11 cellular contexts compared by ENCODE assay signal in the genomic region with DNA sequence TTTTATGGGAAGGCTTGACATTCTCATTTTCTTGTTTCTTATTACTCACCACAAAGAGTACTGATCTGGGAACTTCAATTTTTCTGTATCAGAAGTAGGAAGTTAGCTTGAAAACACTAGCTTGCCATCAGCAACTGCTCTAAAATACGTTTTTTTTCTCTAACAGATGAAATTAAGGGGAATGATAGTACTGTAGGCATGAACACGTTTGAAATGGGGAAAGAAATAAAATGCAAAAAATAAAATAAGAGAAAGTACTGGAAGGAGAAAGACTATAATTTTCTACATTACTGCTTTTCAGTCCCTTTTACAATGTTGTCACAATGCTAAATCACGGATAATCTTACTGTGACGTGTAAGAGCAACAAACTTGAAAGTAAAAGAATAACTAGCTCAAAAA. TPM values are rescaled to one million over a fixed set of nuclear protein-coding genes. Genes with fewer than 3 reads are reported as not detected.
DNase-seq lines count a peak whose midpoint lies in the region; ATAC-seq, FAIRE-seq and TF ChIP-seq lines count a peak whose summit lies in the region.
"Had no signal": no experiment of that assay in that cellular context is flagged by ENCODE, and none has a peak within 500 bp of the region (broad histone marks: within the 10 kb centered on the region; RNA-seq: fewer than 3 reads in every experiment).

No MANE protein-coding gene starts in this region.

- ATAC-seq in naive thymus-derived CD8-positive, alpha-beta T cell = no peak
- ATAC-seq in HG02840 (IDR thresholded peaks at IDR 0.05; ENCODE audit: low FRiP score, unreplicated experiment) = no peak

- H3K27me3 Mint-ChIP-seq in CD4-positive, alpha-beta memory T cell = no peaks in the 10 kb centered on the region
- H3K27me3 Mint-ChIP-seq in HFFc6 (ENCODE audit: insufficient read depth) (peaks cover 3% of the 10 kb centered on the region; the same call in 1 of the 2 replicates), astrocyte (ENCODE audit: low read depth, unreplicated experiment) (no peaks in the 10 kb centered on the region)
- H3K27me3 Mint-ChIP-seq in naive thymus-derived CD8-positive, alpha-beta T cell = no peaks in the 10 kb centered on the region

- intact Hi-C loops in CD4-positive, alpha-beta memory T cell (cut with micrococcal nuclease) = loop anchor here (5.0 to 10.0 kb wide), 2 partner anchors 128 to 189 kb away; partner anchors contain the start of gene TBC1D8B

- H2AFZ ChIP-seq in astrocyte (ENCODE audit: low read depth, low read length) = peak overlapping the region; percentile 79

- H3K36me3 Mint-ChIP-seq in CD4-positive, alpha-beta memory T cell = peaks cover 0 to 3% of the 10 kb centered on the region in 2 donors
- H3K36me3 Mint-ChIP-seq in HFFc6 (ENCODE audit: low read depth) = no peaks in the 10 kb centered on the region
- no peaks in the 10 kb centered on the region for H3K36me3 Mint-ChIP-seq in astrocyte (ENCODE audit: low read depth, unreplicated experiment)
- no peaks in the 10 kb centered on the region for H3K36me3 Mint-ChIP-seq in naive thymus-derived CD8-positive, alpha-beta T cell

- POLR2A ChIA-PET in CD4-positive, alpha-beta memory T cell (lab: Charles Lee; ENCODE audit: partially characterized antibody) = no interaction called here
- POLR2A ChIA-PET in naive thymus-derived CD8-positive, alpha-beta T cell (lab: Charles Lee) = no interaction called here

- no peak for DNase-seq in CD4-positive, alpha-beta memory T cell
- DNase-seq in HFFc6 (no peak), astrocyte (ENCODE audit: low read depth) (no peak), DMS79 (lab: John Stamatoyannopoulos, UW) (no peak), GM03348 (ENCODE audit: low spot score) (no peak), HuH-7.5 (ENCODE audit: low spot score) (no peak)
- no peak for DNase-seq in naive thymus-derived CD8-positive, alpha-beta T cell
- DNase-seq: DMS 273 treated with DMSO at 0.1 percent for 48 hours, NCI-H446 treated with DMSO at 0.1 percent for 48 hours had no signal

- peak overlapping the region; percentile 83 for H3K9ac ChIP-seq in astrocyte (ENCODE audit: low read length)

- peak overlapping the region; percentile 84 to 96 (median 93) for H3K4me3 Mint-ChIP-seq in CD4-positive, alpha-beta memory T cell
- H3K4me3 Mint-ChIP-seq in HFFc6 (peak overlapping the region; percentile 61), astrocyte (ENCODE audit: unreplicated experiment) (peak overlapping the region; percentile 77)
- H3K4me3 Mint-ChIP-seq in naive thymus-derived CD8-positive, alpha-beta T cell = peak overlapping the region; percentile 86 to 95 (median 94)

- peaks cover 0 to 3% (median 0%) of the 10 kb centered on the region in 8 donors for H3K9me3 Mint-ChIP-seq in CD4-positive, alpha-beta memory T cell
- no peaks in the 10 kb centered on the region for H3K9me3 Mint-ChIP-seq in HFFc6
- H3K9me3 Mint-ChIP-seq in astrocyte (ENCODE audit: unreplicated experiment) = no peaks in the 10 kb centered on the region
- no peaks in the 10 kb centered on the region for H3K9me3 Mint-ChIP-seq in naive thymus-derived CD8-positive, alpha-beta T cell

- no peaks in the 10 kb centered on the region for H3K79me2 ChIP-seq in astrocyte (ENCODE audit: insufficient read depth, low read length)

- H3K4me3 ChIP-seq in CD4-positive, alpha-beta memory T cell (ENCODE audit: low read length in 2 of 2) = peak overlapping the region in 1 of 2 donors; percentile 66
- peak overlapping the region; percentile 83 for H3K4me3 ChIP-seq in astrocyte (ENCODE audit: insufficient read depth, low read depth, low read length)

- H3K27ac ChIP-seq in CD4-positive, alpha-beta memory T cell (ENCODE audit: low read depth, low read length) = no peak overlapping the region
- H3K27ac ChIP-seq in astrocyte (ENCODE audit: low read depth, low read length) = no peak overlapping the region
- H3K27ac ChIP-seq: esophagus muscularis mucosa had no signal

- CTCF ChIA-PET in CD4-positive, alpha-beta memory T cell (lab: Charles Lee; ENCODE audit: partially characterized antibody) = no interaction called here

- H4K20me1 ChIP-seq in astrocyte (ENCODE audit: insufficient read depth, low read length) = no peaks in the 10 kb centered on the region

- peaks cover 18% of the 10 kb centered on the region for H3K4me1 ChIP-seq in CD4-positive, alpha-beta memory T cell (ENCODE audit: insufficient read depth, low read length)
- H3K4me1 ChIP-seq in astrocyte (ENCODE audit: insufficient read depth, low read length) = no peaks in the 10 kb centered on the region

- peak; percentile 100 for FAIRE-seq in astrocyte (lab: Jason Lieb, UNC)

- H3K27ac Mint-ChIP-seq in CD4-positive, alpha-beta memory T cell = peak overlapping the region in 5 of 7 donors; percentile 63 to 96 (median 92)
- H3K27ac Mint-ChIP-seq in HFFc6 (no peak overlapping the region), astrocyte (ENCODE audit: unreplicated experiment) (no peak overlapping the region)
- peak overlapping the region in 6 of 10 donors; percentile 16 to 98 (median 38) for H3K27ac Mint-ChIP-seq in naive thymus-derived CD8-positive, alpha-beta T cell

- no peaks in the 10 kb centered on the region for H3K36me3 ChIP-seq in CD4-positive, alpha-beta memory T cell (ENCODE audit: insufficient read depth, low read length)
- no peaks in the 10 kb centered on the region for H3K36me3 ChIP-seq in astrocyte (ENCODE audit: insufficient read depth, low read length)
- H3K36me3 ChIP-seq: esophagus muscularis mucosa had no signal

- H3K4me1 Mint-ChIP-seq in CD4-positive, alpha-beta memory T cell = peaks cover 7 to 34% (median 22%) of the 10 kb centered on the region in 4 donors
- H3K4me1 Mint-ChIP-seq in HFFc6 (ENCODE audit: low read depth) = peaks cover 21% of the 10 kb centered on the region
- H3K4me1 Mint-ChIP-seq in astrocyte (ENCODE audit: low read depth, unreplicated experiment) = peaks cover 5% of the 10 kb centered on the region
- peaks cover 10 to 29% (median 15%) of the 10 kb centered on the region in 4 donors for H3K4me1 Mint-ChIP-seq in naive thymus-derived CD8-positive, alpha-beta T cell

- no peaks in the 10 kb centered on the region for H3K9me3 ChIP-seq in CD4-positive, alpha-beta memory T cell (ENCODE audit: control insufficient read depth in 1 of 2, low read length in 2 of 2)
- no peaks in the 10 kb centered on the region for H3K9me3 ChIP-seq in astrocyte (ENCODE audit: insufficient read depth, low read depth, low read length)
- H3K9me3 ChIP-seq: esophagus muscularis mucosa had no signal

- H3K27me3 ChIP-seq in CD4-positive, alpha-beta memory T cell (ENCODE audit: insufficient read depth, low read length) = no peaks in the 10 kb centered on the region
- H3K27me3 ChIP-seq in astrocyte (ENCODE audit: insufficient read depth, low read length) = no peaks in the 10 kb centered on the region

- TF ChIP-seq CTCF in HFFc6 (IDR thresholded peaks at IDR 0.05) = no peak
- TF ChIP-seq CTCF in astrocyte (IDR thresholded peaks at IDR 0.05; ENCODE audit: insufficient read depth, low read depth, low read length) = no peak

- peak overlapping the region; percentile 87 for H3K4me2 ChIP-seq in astrocyte (ENCODE audit: low read length)

RNA-seq across cellular contexts. Expression of gene RADX, which starts 1.5 kb away (rescaled TPM):
- total RNA-seq in CD4-positive, alpha-beta memory T cell = 10 to 100 TPM; 15.6 to 16.2 TPM
- 1 to 10 TPM; 2.4 to 5.2 TPM for polyA plus RNA-seq in CD4-positive, alpha-beta memory T cell
- under 1 TPM in 5 of 6 experiments, not detected in 1; 0.07 to 0.52 (median 0.18) TPM for total RNA-seq in HFFc6 (2021; fragmentation: NEBNext Ultra II Directional; extraction: Animal tissue kit (Norgen Biotek cat#: 25700))
- 3.0 and 3.9 TPM in 2 replicates for total RNA-seq in astrocyte
- 10 to 100 TPM; 12.5 to 13.4 TPM for total RNA-seq in naive thymus-derived CD8-positive, alpha-beta T cell
- 1 to 10 TPM; 2.1 to 3.1 (median 2.1) TPM for polyA plus RNA-seq in naive thymus-derived CD8-positive, alpha-beta T cell

Comparison
In these comparisons a context has a peak if more than half of its experiments do, and no peak if none do; other contexts are left out.
1. H3K27ac Mint-ChIP-seq: peak in CD4-positive, alpha-beta memory T cell (5 of 7) and naive thymus-derived CD8-positive, alpha-beta T cell (6 of 10); none in HFFc6 (single experiment) and astrocyte (single experiment).
2. Peak in every context shown above with its lines, with median percentiles within 50 percentile points of each other: H3K4me3 Mint-ChIP-seq.